15 cellular contexts compared by ENCODE assay signal in genomic region chr4:68368566-68369473, GRCh38. TPM values are rescaled to one million over a fixed set of nuclear protein-coding genes. Genes with fewer than 3 reads are reported as not detected.
DNase-seq lines count a peak whose midpoint lies in the region; ATAC-seq and TF ChIP-seq lines count a peak whose summit lies in the region.
"Had no signal": no experiment of that assay in that cellular context is flagged by ENCODE, and none has a peak within 500 bp of the region (broad histone marks: within the 10 kb centered on the region; RNA-seq: fewer than 3 reads in every experiment).

No MANE protein-coding gene starts in this region.

- POLR2A ChIA-PET in PC-3 (lab: Charles Lee; ENCODE audit: unreplicated experiment): interaction anchor here (0.5 to 0.6 kb wide), 2 partner anchors 25 to 91 kb away, joined by 4 to 5 read pairs; no protein-coding TSS in a partner anchor

- peak overlapping the region; percentile 71 for H3K4me2 ChIP-seq in PC-3 (ENCODE audit: low read length)

- H3K27me3 ChIP-seq in PC-3 (ENCODE audit: low read length): no peaks in the 10 kb centered on the region
- peaks cover 0 to 5% (median 0%) of the 10 kb centered on the region in 4 donors for H3K27me3 ChIP-seq in esophagus squamous epithelium
- H3K27me3 ChIP-seq in tibial nerve: no peaks in the 10 kb centered on the region
- H3K27me3 ChIP-seq in left ventricle myocardium inferior (ENCODE audit: low read depth): peaks cover 26% of the 10 kb centered on the region

- H3K36me3 ChIP-seq in PC-3 (ENCODE audit: low read depth, low read length): no peaks in the 10 kb centered on the region
- H3K36me3 ChIP-seq in esophagus squamous epithelium: no peaks in the 10 kb centered on the region
- no peaks in the 10 kb centered on the region for H3K36me3 ChIP-seq in tibial nerve
- no peaks in the 10 kb centered on the region for H3K36me3 ChIP-seq in left ventricle myocardium inferior
- H3K36me3 ChIP-seq: neutrophil had no signal

- no peaks in the 10 kb centered on the region for H3K9me3 ChIP-seq in PC-3 (ENCODE audit: low read length)
- no peaks in the 10 kb centered on the region for H3K9me3 ChIP-seq in esophagus squamous epithelium
- H3K9me3 ChIP-seq in tibial nerve: no peaks in the 10 kb centered on the region
- no peaks in the 10 kb centered on the region for H3K9me3 ChIP-seq in left ventricle myocardium inferior (replicated peaks)
- H3K9me3 ChIP-seq: neutrophil had no signal

- no peak for TF ChIP-seq EP300 in tibial nerve (IDR thresholded peaks at IDR 0.05)

- H3K4me1 ChIP-seq in PC-3 (ENCODE audit: insufficient read depth, low read length): peaks cover 41% of the 10 kb centered on the region
- peaks cover 0 to 30% (median 4%) of the 10 kb centered on the region in 3 donors for H3K4me1 ChIP-seq in esophagus squamous epithelium
- H3K4me1 ChIP-seq in tibial nerve: no peaks in the 10 kb centered on the region
- no peaks in the 10 kb centered on the region for H3K4me1 ChIP-seq in left ventricle myocardium inferior

- H3K27ac ChIP-seq in PC-3 (ENCODE audit: low read length) (peak overlapping the region; percentile 74), esophagus squamous epithelium (peak overlapping the region; percentile 30 to 74 (median 64)), tibial nerve (no peak overlapping the region), left ventricle myocardium inferior (replicated peaks) (no peak overlapping the region)
- H3K27ac ChIP-seq: dorsolateral prefrontal cortex, neutrophil had no signal

- peak overlapping the region; percentile 32 for H2AFZ ChIP-seq in PC-3 (ENCODE audit: low read length)

- H3K9ac ChIP-seq in PC-3 (ENCODE audit: low read length): peak overlapping the region; percentile 35

- no peaks in the 10 kb centered on the region for H3K79me2 ChIP-seq in PC-3 (ENCODE audit: low read length)

- H3F3A ChIP-seq in PC-3 (ENCODE audit: low read length, unreplicated experiment): peaks cover 15% of the 10 kb centered on the region

- intact Hi-C loops in PC-3 (cut with micrococcal nuclease) (loop anchor here (1.0 to 2.0 kb wide), 2 partner anchors 19 to 22 kb away; partner anchors contain the start of gene YTHDC1), esophagus squamous epithelium (cut with DNase I) (no loop called here), left ventricle myocardium inferior (cut with micrococcal nuclease) (no loop called here)

- no peaks in the 10 kb centered on the region for H4K20me1 ChIP-seq in PC-3 (ENCODE audit: low read length)

- DNase-seq in ELR (ENCODE audit: low read depth) (peak; percentile 55), PC-3 (peak; percentile 95), esophagus squamous epithelium (lab: John Stamatoyannopoulos, UW) (no peak), renal cortical epithelial cell (ENCODE audit: low read depth) (peak; percentile 94), erythroblast (lab: John Stamatoyannopoulos, UW) (no peak), tibial nerve (ENCODE audit: low spot score in 2 of 2) (no peak), left ventricle myocardium inferior (no peak)
- no peak for DNase-seq in activated CD4-positive, alpha-beta T cell treated with anti-CD3 and anti-CD28 coated beads for 48 hours
- DNase-seq: activated CD4-positive, CD25-positive, alpha-beta regulatory T cell; activated gamma-delta T cell; DND-41; dorsolateral prefrontal cortex; NCI-H1048; stimulated activated CD4-positive, alpha-beta T cell treated with anti-CD3 and anti-CD28 coated beads, Interleukin-1b, Interleukin-23, amount 100 ng/mL, for 48 hours had no signal

- TF ChIP-seq POLR2A in esophagus squamous epithelium (IDR thresholded peaks at IDR 0.05): no peak
- no peak for TF ChIP-seq POLR2A in erythroblast (IDR thresholded peaks at IDR 0.05; ENCODE audit: low read length)
- no peak for TF ChIP-seq POLR2A in tibial nerve (IDR thresholded peaks at IDR 0.05)

- WGBS in esophagus squamous epithelium, 2 donors: 28 to 34% methylated on average over 7 of the region's 7 CpGs
- WGBS in tibial nerve, 2 donors: 60 to 66% methylated on average over 7 of the region's 7 CpGs

- no peaks in the 10 kb centered on the region for H3K9me2 ChIP-seq in PC-3 (replicated peaks; ENCODE audit: low read length)

- CTCF ChIA-PET in PC-3 (lab: Charles Lee): interaction anchor here (0.6 kb wide), 1 partner anchor 93 kb away, joined by 8 read pairs; no protein-coding TSS in a partner anchor

- ATAC-seq in PC-3: peak; percentile 74

- TF ChIP-seq CTCF in PC-3 (conservative IDR thresholded peaks at IDR 0.05; ENCODE audit: low read depth, low read length) (no peak), esophagus squamous epithelium (IDR thresholded peaks at IDR 0.05) (no peak), tibial nerve (IDR thresholded peaks at IDR 0.05) (no peak), left ventricle myocardium inferior (IDR thresholded peaks at IDR 0.05; ENCODE audit: borderline replicate concordance) (no peak)

- TSS peak; percentile 60 for BruUV-seq in PC-3 (replicated peaks; lab: Mats Ljungman, UMichigan)

- peak overlapping the region; percentile 49 for H3K4me3 ChIP-seq in PC-3 (ENCODE audit: low read length)
- H3K4me3 ChIP-seq in esophagus squamous epithelium: no peak overlapping the region
- H3K4me3 ChIP-seq in tibial nerve: no peak overlapping the region
- H3K4me3 ChIP-seq in left ventricle myocardium inferior: no peak overlapping the region
- H3K4me3 ChIP-seq: dorsolateral prefrontal cortex had no signal

RNA-seq across cellular contexts. Expression of gene YTHDC1, which starts 18.9 kb away (rescaled TPM):
- 47.6 and 55.5 TPM in 2 replicates for total RNA-seq in PC-3 (2014; rRNA removed)
- total RNA-seq in esophagus squamous epithelium: 10 to 100 TPM; 36.1 to 79.9 (median 50.7) TPM
- 33.2 and 85.3 TPM in 2 replicates for total RNA-seq in renal cortical epithelial cell
- total RNA-seq in tibial nerve: 10 to 100 TPM; 66.4 to 95.6 (median 86.2) TPM
- total RNA-seq in left ventricle myocardium inferior: 46.2 TPM

Comparison
In these comparisons a context has a peak if more than half of its experiments do, and no peak if none do; other contexts are left out.
1. DNase-seq: peak in ELR (single experiment), PC-3 (single experiment) and renal cortical epithelial cell (single experiment); none in esophagus squamous epithelium (single experiment), erythroblast (0 of 2), activated CD4-positive, alpha-beta T cell treated with anti-CD3 and anti-CD28 coated beads for 48 hours (single experiment), tibial nerve (0 of 2) and left ventricle myocardium inferior (single experiment).
2. H3K27ac ChIP-seq: peak in PC-3 (single experiment) and esophagus squamous epithelium (4 of 4); none in tibial nerve (0 of 4) and left ventricle myocardium inferior (single experiment).